ENCODE assay signal across 19 cellular contexts in the genomic region with DNA sequence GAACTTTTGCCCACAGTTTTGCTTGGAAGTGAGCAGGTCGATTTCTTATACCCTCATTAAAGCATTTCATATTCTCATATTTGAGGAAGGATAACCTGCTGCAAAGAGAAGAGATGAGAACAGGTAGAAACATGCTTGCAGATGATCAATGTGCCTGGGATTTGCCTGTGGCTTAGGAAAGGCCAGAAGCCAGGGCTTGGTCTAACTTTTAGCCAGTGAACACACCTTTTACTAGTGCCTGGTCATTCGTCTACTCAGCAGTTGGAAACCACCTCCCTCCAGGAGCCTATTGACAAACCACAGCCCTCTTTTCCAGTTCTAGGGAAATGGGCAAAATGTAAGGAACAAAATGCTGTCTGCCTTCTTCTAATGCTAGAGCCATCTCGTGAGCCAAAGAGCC.
"Had no signal": no experiment of that assay in that cellular context is flagged by ENCODE, and none has a peak within 500 bp of the region (broad histone marks: within the 10 kb centered on the region; RNA-seq: fewer than 3 reads in every experiment).

No MANE protein-coding gene starts in this region.

- ATAC-seq: Right ventricle myocardium inferior, SK-N-SH treated with all-trans-retinoic acid at 6 μM for 48 hours had no signal

- H3K27ac ChIP-seq: RWPE1, SJCRH30 had no signal

- DNase-seq: KBM-7, MV-4-11, NCI-H1048, NCI-H1105, NCI-H1417, NCI-H1436 treated with DMSO at 0.1 percent for 48 hours, NCI-H1694, NCI-H187 treated with DMSO at 0.1 percent for 48 hours, NCI-H2029 treated with DMSO at 0.1 percent for 48 hours, NCI-H2171 treated with DMSO at 0.1 percent for 48 hours, NCI-H2227 treated with DMSO at 0.1 percent for 48 hours, NCI-H524, NCI-H526 treated with DMSO at 0.1 percent for 48 hours, NCI-H774, SHP77 treated with DMSO at 0.1 percent for 48 hours, SJCRH30 had no signal

- H3K4me3 ChIP-seq: SJCRH30 had no signal

- H3K4me1 ChIP-seq: SJCRH30 had no signal

- H3K9me3 ChIP-seq: SJCRH30 had no signal

- H3K27me3 ChIP-seq: SJCRH30 had no signal

- H3K36me3 ChIP-seq: SJCRH30 had no signal
